9 cellular contexts compared by ENCODE assay signal in the genomic region with DNA sequence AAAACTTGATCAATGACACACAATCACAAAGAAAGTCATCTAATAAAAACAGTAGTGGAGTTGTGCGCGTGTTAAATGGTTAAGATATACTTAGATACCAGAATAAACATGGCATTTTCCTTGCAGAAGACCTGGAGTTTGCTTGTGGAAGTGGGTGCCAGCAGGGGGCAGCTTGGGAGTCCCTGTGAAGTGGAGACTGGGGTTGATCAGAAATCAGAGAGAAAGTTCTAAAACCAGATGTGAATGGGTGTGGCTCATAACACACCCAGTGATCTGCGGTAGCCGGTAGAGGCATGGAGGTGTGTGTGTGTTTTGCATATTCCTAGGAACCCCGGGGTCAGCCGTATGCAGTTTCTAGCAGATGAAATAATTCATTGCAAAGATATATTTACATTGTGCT.
A peak's percentile ranks its signal among the peaks of the same experiment; 100 is the strongest.
DNase-seq lines count a peak whose midpoint lies in the region; TF ChIP-seq lines count a peak whose summit lies in the region.
"Had no signal": no experiment of that assay in that cellular context is flagged by ENCODE, and none has a peak within 500 bp of the region (broad histone marks: within the 10 kb centered on the region; RNA-seq: fewer than 3 reads in every experiment).

No MANE protein-coding gene starts in this region.

- H3K4me3 ChIP-seq in effector memory CD4-positive, alpha-beta T cell (ENCODE audit: insufficient read depth, low read depth, low read length, poor library complexity, severe bottlenecking) = no peak overlapping the region
- H3K4me3 ChIP-seq in parathyroid adenoma (ENCODE audit: low read depth, low read length) = no peak overlapping the region
- H3K4me3 ChIP-seq: BLaER1 treated with 17β-estradiol and CSF1 and Interleukin-3, amounts not matched to agents 10 nM and 100 nM had no signal

- no peak overlapping the region for H2AFZ ChIP-seq in parathyroid adenoma

- no peak overlapping the region for H3K27ac ChIP-seq in effector memory CD4-positive, alpha-beta T cell (ENCODE audit: insufficient read depth, low read length, poor library complexity, severe bottlenecking)
- H3K27ac ChIP-seq in parathyroid adenoma = no peak overlapping the region
- H3K27ac ChIP-seq: BLaER1 treated with 17β-estradiol and CSF1 and Interleukin-3, amounts not matched to agents 10 nM and 100 nM had no signal

- no peaks in the 10 kb centered on the region for H3K36me3 ChIP-seq in effector memory CD4-positive, alpha-beta T cell (ENCODE audit: control insufficient read depth, insufficient read depth, low read length)
- no peaks in the 10 kb centered on the region for H3K36me3 ChIP-seq in parathyroid adenoma (ENCODE audit: control insufficient read depth, insufficient read depth, low read length)
- H3K36me3 ChIP-seq: BLaER1 treated with 17β-estradiol and CSF1 and Interleukin-3, amounts not matched to agents 10 nM and 100 nM had no signal

- H3K4me2 ChIP-seq in parathyroid adenoma (ENCODE audit: low read length) = no peak overlapping the region
- H3K4me2 ChIP-seq: BLaER1 treated with 17β-estradiol and CSF1 and Interleukin-3, amounts not matched to agents 10 nM and 100 nM had no signal

- no peaks in the 10 kb centered on the region for H3K79me2 ChIP-seq in parathyroid adenoma

- H3K9ac ChIP-seq in parathyroid adenoma = no peak overlapping the region
- H3K9ac ChIP-seq: BLaER1 treated with 17β-estradiol and CSF1 and Interleukin-3, amounts not matched to agents 10 nM and 100 nM had no signal

- DNase-seq in SKM-1 treated with dmso at 0.1 percent for 144 hours (lab: John Stamatoyannopoulos, UW; ENCODE audit: unreplicated experiment) = peak; percentile 33
- DNase-seq in SKM-1 (lab: John Stamatoyannopoulos, UW; ENCODE audit: unreplicated experiment) = no peak
- DNase-seq in activated CD4-positive, alpha-beta T cell treated with anti-CD3 and anti-CD28 coated beads for 4 hours = peak; percentile 64 to 70
- DNase-seq in effector memory CD4-positive, alpha-beta T cell = peak; percentile 23 to 47 (median 31)
- no peak for DNase-seq in hippocampal formation (lab: John Stamatoyannopoulos, UW)
- no peak for DNase-seq in hypothalamus (lab: John Stamatoyannopoulos, UW)
- DNase-seq in germinal center (ENCODE audit: low spot score) = no peak

- peak; percentile 70 for TF ChIP-seq CTCF in parathyroid adenoma (IDR thresholded peaks at IDR 0.05)

- H3K9me3 ChIP-seq in effector memory CD4-positive, alpha-beta T cell (ENCODE audit: control insufficient read depth, low read length) = no peaks in the 10 kb centered on the region
- no peaks in the 10 kb centered on the region for H3K9me3 ChIP-seq in parathyroid adenoma (ENCODE audit: control insufficient read depth, low read length)

- no peaks in the 10 kb centered on the region for H3K27me3 ChIP-seq in effector memory CD4-positive, alpha-beta T cell (replicated peaks; ENCODE audit: control insufficient read depth, insufficient read depth, low read length, poor library complexity, severe bottlenecking)
- no peaks in the 10 kb centered on the region for H3K27me3 ChIP-seq in parathyroid adenoma (ENCODE audit: control insufficient read depth, insufficient read depth, low read length)
- H3K27me3 ChIP-seq: BLaER1 treated with 17β-estradiol and CSF1 and Interleukin-3, amounts not matched to agents 10 nM and 100 nM had no signal

- H3K4me1 ChIP-seq in effector memory CD4-positive, alpha-beta T cell (ENCODE audit: control insufficient read depth, insufficient read depth, low read length, poor library complexity, severe bottlenecking) = peaks cover 16% of the 10 kb centered on the region
- no peaks in the 10 kb centered on the region for H3K4me1 ChIP-seq in parathyroid adenoma

Comparison
In these comparisons a context has a peak if more than half of its experiments do, and no peak if none do; other contexts are left out.
1. DNase-seq: peak in SKM-1 treated with dmso at 0.1 percent for 144 hours (single experiment), activated CD4-positive, alpha-beta T cell treated with anti-CD3 and anti-CD28 coated beads for 4 hours (2 of 2) and effector memory CD4-positive, alpha-beta T cell (3 of 3); none in SKM-1 (single experiment), hippocampal formation (0 of 2), hypothalamus (0 of 51) and germinal center (single experiment).